In genomic region chr6:166772518-166772917, GRCh38 we compare ENCODE assay signal across 15 cellular contexts.
DNase-seq lines count a peak whose midpoint lies in the region; ATAC-seq and TF ChIP-seq lines count a peak whose summit lies in the region.
"Had no signal": no experiment of that assay in that cellular context is flagged by ENCODE, and none has a peak within 500 bp of the region (broad histone marks: within the 10 kb centered on the region; RNA-seq: fewer than 3 reads in every experiment).

No MANE protein-coding gene starts in this region.

- RAD21 ChIA-PET in HCT116 (lab: Charles Lee; ENCODE audit: low non-redundant PET in 1 of 2, low total read pairs in 2 of 2, uncharacterized antibody in 2 of 2, unreplicated experiment in 2 of 2) = interaction anchor here in 1 of 2 experiments (4.3 kb wide), 1 partner anchor 369 kb away, joined by 13 read pairs; no protein-coding TSS in a partner anchor

- no peak overlapping the region for H3K18ac ChIP-seq in mesendoderm (ENCODE audit: low read length)

- BruUV-seq in HCT116 (replicated peaks; lab: Mats Ljungman, UMichigan) = no TSS peak

- peak; percentile 38 to 77 (median 75); a peak in 5 of 6 replicates for TF ChIP-seq CTCF in HCT116 (IDR thresholded peaks at IDR 0.05 in 2 of 3, conservative IDR thresholded peaks at IDR 0.05 in 1 of 3; ENCODE audit: borderline replicate concordance in 1 of 3, insufficient read depth in 1 of 3, low read depth in 2 of 3, low read length in 2 of 3)

- H2BK120ac ChIP-seq in mesendoderm (ENCODE audit: low read depth, low read length) = no peak overlapping the region

- no peak overlapping the region for H4K8ac ChIP-seq in mesendoderm (ENCODE audit: low read depth, low read length)

- H3K27ac Mint-ChIP-seq in activated CD8-positive, alpha-beta T cell treated with anti-CD3 and anti-CD28 coated beads, Interleukin-2, amount 10 ng/mL, durations not matched to agents 7 days and 5 days = no peak overlapping the region
- H3K27ac Mint-ChIP-seq: activated T-helper 2 cell treated with anti-CD3 and anti-CD28 coated beads, Interferon-gamma antibody, Interleukin-2, Interleukin-4, amounts not matched to agents 10 μg/mL and 5 μg/mL and 100 μg/mL, durations not matched to agents 14 hours and 24 hours and 36 hours; T-cell had no signal

- H3K9ac ChIP-seq in HCT116 (ENCODE audit: low read length) (no peak overlapping the region), mesendoderm (ENCODE audit: low read length) (no peak overlapping the region)

- H3K4me3 ChIP-seq in HCT116 (replicated peaks in 1 of 2; ENCODE audit: low read depth in 1 of 2, low read length in 2 of 2) (no peak overlapping the region), mesendoderm (ENCODE audit: low read length) (no peak overlapping the region)
- H3K4me3 ChIP-seq in effector memory CD4-positive, alpha-beta T cell (ENCODE audit: insufficient read depth, low read depth, low read length, poor library complexity, severe bottlenecking) = no peak overlapping the region
- H3K4me3 ChIP-seq: ascending aorta, tibial artery had no signal

- H3K4me1 ChIP-seq in HCT116 (ENCODE audit: control insufficient read depth in 1 of 2, insufficient read depth in 2 of 2, low read length in 2 of 2) (peaks cover 0 to 15% of the 10 kb centered on the region in 2 experiments; a peak in 1 of 4 replicates), mesendoderm (ENCODE audit: control insufficient read depth, low read depth, low read length) (no peaks in the 10 kb centered on the region)
- H3K4me1 ChIP-seq in effector memory CD4-positive, alpha-beta T cell (ENCODE audit: control insufficient read depth, insufficient read depth, low read length, poor library complexity, severe bottlenecking) = no peaks in the 10 kb centered on the region
- H3K4me1 ChIP-seq: ascending aorta, tibial artery had no signal

- H3K79me2 ChIP-seq in HCT116 (ENCODE audit: insufficient read depth, low read length) = no peaks in the 10 kb centered on the region
- H3K79me2 ChIP-seq in mesendoderm (ENCODE audit: control insufficient read depth, insufficient read depth, low read length) = no peaks in the 10 kb centered on the region

- no peak overlapping the region for H2AFZ ChIP-seq in HCT116 (ENCODE audit: low read depth, low read length, poor library complexity, severe bottlenecking)

- no peak overlapping the region for H3K27ac ChIP-seq in HCT116 (ENCODE audit: low read depth, low read length)
- no peak overlapping the region for H3K27ac ChIP-seq in mesendoderm (ENCODE audit: low read depth, low read length)
- no peak overlapping the region for H3K27ac ChIP-seq in effector memory CD4-positive, alpha-beta T cell (ENCODE audit: insufficient read depth, low read length, poor library complexity, severe bottlenecking)
- H3K27ac ChIP-seq: ascending aorta, tibial artery had no signal

- no peak overlapping the region for H2BK5ac ChIP-seq in mesendoderm (ENCODE audit: low read length)

- H3K27me3 ChIP-seq in HCT116 (ENCODE audit: insufficient read depth, low read length) (no peaks in the 10 kb centered on the region), mesendoderm (ENCODE audit: insufficient read depth, low read length, poor library complexity) (no peaks in the 10 kb centered on the region)
- no peaks in the 10 kb centered on the region for H3K27me3 ChIP-seq in effector memory CD4-positive, alpha-beta T cell (replicated peaks; ENCODE audit: control insufficient read depth, insufficient read depth, low read length, poor library complexity, severe bottlenecking)
- H3K27me3 ChIP-seq: ascending aorta had no signal

- WGBS in mesendoderm (ENCODE audit: extremely low coverage, insufficient coverage, low lambda C conversion rate) = no CpG with 5 or more reads among the region's 8 CpGs

- no peaks in the 10 kb centered on the region for H3K36me3 ChIP-seq in HCT116 (ENCODE audit: control insufficient read depth in 1 of 2, insufficient read depth in 2 of 2, low read length in 2 of 2)
- H3K36me3 ChIP-seq in mesendoderm (ENCODE audit: control insufficient read depth, insufficient read depth, low read length) = no peaks in the 10 kb centered on the region
- no peaks in the 10 kb centered on the region for H3K36me3 ChIP-seq in effector memory CD4-positive, alpha-beta T cell (ENCODE audit: control insufficient read depth, insufficient read depth, low read length)
- H3K36me3 ChIP-seq: ascending aorta, tibial artery had no signal

- H3K27me3 Mint-ChIP-seq in activated CD8-positive, alpha-beta T cell treated with anti-CD3 and anti-CD28 coated beads, Interleukin-2, amount 10 ng/mL, durations not matched to agents 7 days and 5 days (ENCODE audit: low read depth) = peaks cover 8% of the 10 kb centered on the region

- no peak overlapping the region for H2AK5ac ChIP-seq in mesendoderm (ENCODE audit: low read length)

- no peak overlapping the region for H2BK15ac ChIP-seq in mesendoderm (replicated peaks; ENCODE audit: low read depth)

- no peaks in the 10 kb centered on the region for H3K36me3 Mint-ChIP-seq in activated CD8-positive, alpha-beta T cell treated with anti-CD3 and anti-CD28 coated beads, Interleukin-2, amount 10 ng/mL, durations not matched to agents 7 days and 5 days (ENCODE audit: low read depth)
- H3K36me3 Mint-ChIP-seq: T-cell had no signal

- DNase-seq in DMS53 (lab: John Stamatoyannopoulos, UW) = peak; percentile 36
- no peak for DNase-seq in DMS53 treated with DMSO at 0.1 percent for 48 hours (lab: John Stamatoyannopoulos, UW; ENCODE audit: unreplicated experiment)
- no peak for DNase-seq in HCT116 (ENCODE audit: low read depth, low spot score)
- DNase-seq in activated CD8-positive, alpha-beta T cell treated with anti-CD3 and anti-CD28 coated beads, Interleukin-2, amount 10 ng/mL, durations not matched to agents 7 days and 5 days = peak; percentile 17
- peak; percentile 45 for DNase-seq in mesendoderm
- no peak for DNase-seq in GM19238 (ENCODE audit: insufficient read length, low spot score)
- DNase-seq in effector memory CD4-positive, alpha-beta T cell = no peak
- DNase-seq: activated CD4-positive, alpha-beta T cell treated with anti-CD3 and anti-CD28 coated beads, Interleukin-2, amount 50 U/mL, for 1 hour; left ventricle myocardium superior; NCI-H146; T-cell; tibial artery had no signal

- no peaks in the 10 kb centered on the region for H3K79me1 ChIP-seq in mesendoderm (ENCODE audit: low read length)

- no peak for TF ChIP-seq POLR2A in HCT116 (IDR thresholded peaks at IDR 0.05; ENCODE audit: borderline replicate concordance, extremely low read depth, insufficient read depth, insufficient read length)

- H3K4me2 ChIP-seq in HCT116 (ENCODE audit: low read length) (peak overlapping the region; percentile 33; the same call in 1 of the 2 replicates), mesendoderm (ENCODE audit: low read length) (no peak overlapping the region)

- TF ChIP-seq RAD21 in HCT116 (IDR thresholded peaks at IDR 0.05; ENCODE audit: low read depth) = peak; percentile 53

- H3K56ac ChIP-seq in mesendoderm (ENCODE audit: low read length) = no peak overlapping the region

- CTCF ChIA-PET in HCT116 (lab: Charles Lee) = interaction anchor here (0.6 to 1.0 kb wide), 3 partner anchors 217 to 489 kb away, joined by 3 to 5 read pairs (median 3); no protein-coding TSS in a partner anchor
- CTCF ChIA-PET in activated CD8-positive, alpha-beta T cell treated with anti-CD3 and anti-CD28 coated beads, Interleukin-2, amount 10 ng/mL, durations not matched to agents 7 days and 5 days (lab: Charles Lee) = interaction anchor here (1.8 kb wide), 1 partner anchor 217 kb away, joined by 6 read pairs; no protein-coding TSS in a partner anchor

- no peak overlapping the region for H3K4ac ChIP-seq in mesendoderm (ENCODE audit: low read depth, low read length)

- intact Hi-C loops in HCT116 (cut with micrococcal nuclease) = loop anchor here (5.0 to 10.0 kb wide), 3 partner anchors 255 to 512 kb away; no protein-coding TSS in a partner anchor

- ATAC-seq in HCT116 = peak; percentile 80
- ATAC-seq in activated CD8-positive, alpha-beta T cell treated with anti-CD3 and anti-CD28 coated beads, Interleukin-2, amount 10 ng/mL, durations not matched to agents 7 days and 5 days = no peak
- ATAC-seq in HG02571 (IDR thresholded peaks at IDR 0.05; ENCODE audit: unreplicated experiment) = no peak
- ATAC-seq: left ventricle myocardium superior, T-cell had no signal

- H3K23ac ChIP-seq in mesendoderm (ENCODE audit: low read length) = no peak overlapping the region

- no peaks in the 10 kb centered on the region for H3K9me3 ChIP-seq in HCT116 (ENCODE audit: control insufficient read depth in 1 of 2, insufficient read depth in 1 of 2, low read depth in 1 of 2, low read length in 2 of 2)
- H3K9me3 ChIP-seq in effector memory CD4-positive, alpha-beta T cell (ENCODE audit: control insufficient read depth, low read length) = no peaks in the 10 kb centered on the region
- H3K9me3 ChIP-seq: ascending aorta, tibial artery had no signal

- H3K9me3 Mint-ChIP-seq in activated CD8-positive, alpha-beta T cell treated with anti-CD3 and anti-CD28 coated beads, Interleukin-2, amount 10 ng/mL, durations not matched to agents 7 days and 5 days (ENCODE audit: insufficient read depth) = no peaks in the 10 kb centered on the region
- H3K9me3 Mint-ChIP-seq: activated T-helper 2 cell treated with anti-CD3 and anti-CD28 coated beads, Interferon-gamma antibody, Interleukin-2, Interleukin-4, amounts not matched to agents 10 μg/mL and 5 μg/mL and 100 μg/mL, durations not matched to agents 14 hours and 24 hours and 36 hours; T-cell had no signal

- peaks cover 15% of the 10 kb centered on the region for H3K4me1 Mint-ChIP-seq in activated CD8-positive, alpha-beta T cell treated with anti-CD3 and anti-CD28 coated beads, Interleukin-2, amount 10 ng/mL, durations not matched to agents 7 days and 5 days (ENCODE audit: low read depth)

- no peaks in the 10 kb centered on the region for H4K20me1 ChIP-seq in HCT116 (ENCODE audit: insufficient read depth)

- POLR2A ChIA-PET in HCT116 (lab: Charles Lee) = no interaction called here
- POLR2A ChIA-PET in activated CD8-positive, alpha-beta T cell treated with anti-CD3 and anti-CD28 coated beads, Interleukin-2, amount 10 ng/mL, durations not matched to agents 7 days and 5 days (lab: Charles Lee) = no interaction called here

- H4K5ac ChIP-seq in mesendoderm (ENCODE audit: low read length) = no peak overlapping the region

- no peaks in the 10 kb centered on the region for H3K9me2 ChIP-seq in HCT116 (ENCODE audit: insufficient read depth)

- H3K4me3 Mint-ChIP-seq in activated CD8-positive, alpha-beta T cell treated with anti-CD3 and anti-CD28 coated beads, Interleukin-2, amount 10 ng/mL, durations not matched to agents 7 days and 5 days = no peak overlapping the region
- H3K4me3 Mint-ChIP-seq: T-cell had no signal

TF ChIP-seq in HCT116, 20 proteins besides CTCF, POLR2A, EP300 and RAD21 (continues in another document):
- no peak for TF ChIP-seq ZFX (IDR thresholded peaks at IDR 0.05)
- TF ChIP-seq YY1 (IDR thresholded peaks at IDR 0.05; ENCODE audit: extremely low read depth, insufficient replicate concordance, low read depth, low read length) = no peak
- TF ChIP-seq ELF1 (IDR thresholded peaks at IDR 0.05; ENCODE audit: borderline replicate concordance, low read depth) = no peak
- TF ChIP-seq CBX3 (IDR thresholded peaks at IDR 0.05; ENCODE audit: low read depth) = no peak
- TF ChIP-seq EGR1 (IDR thresholded peaks at IDR 0.05; ENCODE audit: low read depth) = no peak
- no peak for TF ChIP-seq TCF7L2 (IDR thresholded peaks at IDR 0.05; ENCODE audit: borderline replicate concordance, extremely low read depth, insufficient read depth, insufficient read length)
- TF ChIP-seq CEBPB (IDR thresholded peaks at IDR 0.05; ENCODE audit: low read depth) = no peak

Comparison
In these comparisons a context has a peak if more than half of its experiments do, and no peak if none do; other contexts are left out.
1. DNase-seq: peak in DMS53 (single experiment), activated CD8-positive, alpha-beta T cell treated with anti-CD3 and anti-CD28 coated beads, Interleukin-2, amount 10 ng/mL, durations not matched to agents 7 days and 5 days (single experiment) and mesendoderm (single experiment); none in DMS53 treated with DMSO at 0.1 percent for 48 hours (single experiment), HCT116 (single experiment), GM19238 (single experiment) and effector memory CD4-positive, alpha-beta T cell (0 of 3).